ENCODE assay signal across 1 cellular context in genomic region chr1:28855969-28856368, GRCh38.
TF ChIP-seq lines count a peak whose summit lies in the region.

No MANE protein-coding gene starts in this region.

TF ChIP-seq in K562, 482 proteins besides CTCF, POLR2A, EP300 and RAD21:
- no peak for TF ChIP-seq HNRNPK (IDR thresholded peaks at IDR 0.05; ENCODE audit: low read depth, low read length, poor library complexity, severe bottlenecking)
- TF ChIP-seq DNMT1 (IDR thresholded peaks at IDR 0.05) = no peak
- TF ChIP-seq KDM1A (IDR thresholded peaks at IDR 0.05) = peak in 1 of 2 experiments; percentile 65; a peak in 2 of 4 replicates
- TF ChIP-seq ATF2 (CRISPR knock-in tag; IDR thresholded peaks at IDR 0.05) = no peak
- no peak for TF ChIP-seq BHLHE40 (IDR thresholded peaks at IDR 0.05; ENCODE audit: low read length)
- no peak for TF ChIP-seq ZNF224 (CRISPR knock-in tag; IDR thresholded peaks at IDR 0.05)
- peak; percentile 32; the same call in 1 of the 2 replicates for TF ChIP-seq SMARCA5 (IDR thresholded peaks at IDR 0.05)
- TF ChIP-seq ZNF512 (tag; IDR thresholded peaks at IDR 0.05) = no peak
- no peak for TF ChIP-seq ATF6 (CRISPR knock-in tag; IDR thresholded peaks at IDR 0.05)
- TF ChIP-seq, protein P1, sequence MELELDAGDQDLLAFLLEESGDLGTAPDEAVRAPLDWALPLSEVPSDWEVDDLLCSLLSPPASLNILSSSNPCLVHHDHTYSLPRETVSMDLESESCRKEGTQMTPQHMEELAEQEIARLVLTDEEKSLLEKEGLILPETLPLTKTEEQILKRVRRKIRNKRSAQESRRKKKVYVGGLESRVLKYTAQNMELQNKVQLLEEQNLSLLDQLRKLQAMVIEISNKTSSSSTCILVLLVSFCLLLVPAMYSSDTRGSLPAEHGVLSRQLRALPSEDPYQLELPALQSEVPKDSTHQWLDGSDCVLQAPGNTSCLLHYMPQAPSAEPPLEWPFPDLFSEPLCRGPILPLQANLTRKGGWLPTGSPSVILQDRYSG (tag; conservative IDR thresholded peaks at IDR 0.05; ENCODE audit: low read depth) = no peak
- TF ChIP-seq GTF2E2 (tag; IDR thresholded peaks at IDR 0.05) = no peak
- peak; percentile 82 for TF ChIP-seq ZFP36 (IDR thresholded peaks at IDR 0.05; ENCODE audit: low read depth, low read length, partially characterized antibody)
- TF ChIP-seq KAT8 (IDR thresholded peaks at IDR 0.05; ENCODE audit: low read depth) = no peak
- no peak for TF ChIP-seq NR1H2 (CRISPR knock-in tag; IDR thresholded peaks at IDR 0.05)
- TF ChIP-seq ZKSCAN1 (IDR thresholded peaks at IDR 0.05; ENCODE audit: low read depth, low read length) = no peak
- TF ChIP-seq MLX (CRISPR knock-in tag; conservative IDR thresholded peaks at IDR 0.05) = no peak
- peak; percentile 74; the same call in 1 of the 2 replicates for TF ChIP-seq BCOR (IDR thresholded peaks at IDR 0.05)
- no peak for TF ChIP-seq HMGN3 (IDR thresholded peaks at IDR 0.05; ENCODE audit: borderline replicate concordance, extremely low read depth, insufficient read length, low read depth, low read length)
- TF ChIP-seq, protein P2, sequence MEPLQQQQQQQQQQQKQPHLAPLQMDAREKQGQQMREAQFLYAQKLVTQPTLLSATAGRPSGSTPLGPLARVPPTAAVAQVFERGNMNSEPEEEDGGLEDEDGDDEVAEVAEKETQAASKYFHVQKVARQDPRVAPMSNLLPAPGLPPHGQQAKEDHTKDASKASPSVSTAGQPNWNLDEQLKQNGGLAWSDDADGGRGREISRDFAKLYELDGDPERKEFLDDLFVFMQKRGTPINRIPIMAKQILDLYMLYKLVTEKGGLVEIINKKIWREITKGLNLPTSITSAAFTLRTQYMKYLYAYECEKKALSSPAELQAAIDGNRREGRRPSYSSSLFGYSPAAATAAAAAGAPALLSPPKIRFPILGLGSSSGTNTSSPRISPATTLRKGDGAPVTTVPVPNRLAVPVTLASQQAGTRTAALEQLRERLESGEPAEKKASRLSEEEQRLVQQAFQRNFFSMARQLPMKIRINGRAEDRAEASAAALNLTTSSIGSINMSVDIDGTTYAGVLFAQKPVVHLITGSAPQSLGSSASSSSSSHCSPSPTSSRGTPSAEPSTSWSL (CRISPR knock-in tag; IDR thresholded peaks at IDR 0.05; ENCODE audit: borderline replicate concordance) = no peak
- TF ChIP-seq BRCA1 (IDR thresholded peaks at IDR 0.05) = no peak
- TF ChIP-seq BRCA1 (CRISPR knock-in tag; IDR thresholded peaks at IDR 0.05) = no peak
- TF ChIP-seq HCFC1 (IDR thresholded peaks at IDR 0.05; ENCODE audit: low read depth, low read length) = no peak
- peak; percentile 63 for TF ChIP-seq RBM25 (IDR thresholded peaks at IDR 0.05; ENCODE audit: low read depth, low read length, severe bottlenecking)
